In genomic region chr12:75551477-75551876, GRCh38 we compare ENCODE assay signal across 21 cellular contexts. TPM values are rescaled to one million over a fixed set of nuclear protein-coding genes. Genes with fewer than 3 reads are reported as not detected.
A peak's percentile ranks its signal among the peaks of the same experiment; 100 is the strongest.
DNase-seq lines count a peak whose midpoint lies in the region; ATAC-seq and TF ChIP-seq lines count a peak whose summit lies in the region.
"Had no signal": no experiment of that assay in that cellular context is flagged by ENCODE, and none has a peak within 500 bp of the region (broad histone marks: within the 10 kb centered on the region; RNA-seq: fewer than 3 reads in every experiment).

No MANE protein-coding gene starts in this region.

- no TSS peak for BruUV-seq in Panc1 (replicated peaks; lab: Mats Ljungman, UMichigan)

- no peak overlapping the region for H3K4me3 Mint-ChIP-seq in stimulated activated effector memory CD8-positive, alpha-beta T cell treated with anti-CD3 and anti-CD28 coated beads, Interleukin-12 subunit alpha, Interleukin-12 subunit beta, amount 100 ng/mL, for 72 hours
- H3K4me3 Mint-ChIP-seq: B cell; CD8-positive, alpha-beta T cell; GM23338; HFFc6 had no signal

- H3K4me3 ChIP-seq in cardiac muscle cell (no peak overlapping the region), heart right ventricle (no peak overlapping the region), Panc1 (ENCODE audit: low read depth in 2 of 2, low read length in 2 of 2) (no peak overlapping the region), fibroblast of villous mesenchyme (ENCODE audit: low read depth, low read length) (no peak overlapping the region)
- H3K4me3 ChIP-seq: BLaER1 treated with 17β-estradiol and CSF1 and Interleukin-3, amounts not matched to agents 10 nM and 100 nM; GM12878; GM23338 had no signal

- CTCF ChIA-PET in Panc1 (lab: Charles Lee) = no interaction called here

- H3K27ac Mint-ChIP-seq in stimulated activated effector memory CD8-positive, alpha-beta T cell treated with anti-CD3 and anti-CD28 coated beads, Interleukin-12 subunit alpha, Interleukin-12 subunit beta, amount 100 ng/mL, for 72 hours = no peak overlapping the region
- H3K27ac Mint-ChIP-seq: B cell; CD8-positive, alpha-beta T cell; GM23338; HFFc6 had no signal

- H3K27ac ChIP-seq in cardiac muscle cell = peak overlapping the region; percentile 57
- peak overlapping the region in 4 of 10 donors; percentile 67 to 81 (median 77) for H3K27ac ChIP-seq in heart right ventricle
- peak overlapping the region; percentile 89 for H3K27ac ChIP-seq in Panc1 (ENCODE audit: low read length)
- H3K27ac ChIP-seq: BLaER1 treated with 17β-estradiol and CSF1 and Interleukin-3, amounts not matched to agents 10 nM and 100 nM had no signal

- intact Hi-C loops in heart right ventricle (cut with DNase I) (loop anchor here in 4 of 10 donors (10.0 kb wide), 1 partner anchor 483 kb away; the partner anchor contains the start of gene PHLDA1 (in 4 of the 4)), Panc1 (cut with micrococcal nuclease; ENCODE audit: unreplicated experiment) (no loop called here)

- H3K9me3 ChIP-seq in cardiac muscle cell (ENCODE audit: low read depth) (no peaks in the 10 kb centered on the region), heart right ventricle (no peaks in the 10 kb centered on the region), Panc1 (ENCODE audit: control insufficient read depth, insufficient read depth, low read depth, low read length) (no peaks in the 10 kb centered on the region)
- H3K9me3 ChIP-seq: BLaER1 treated with 17β-estradiol and CSF1 and Interleukin-3, amounts not matched to agents 10 nM and 100 nM had no signal

- in situ Hi-C loops in Panc1 (cut with HindIII; ENCODE audit: low pct_unique_long_range_greater_than_20kb, low sequenced_read_pairs) = no loop called here

- H3K27me3 ChIP-seq in cardiac muscle cell (no peaks in the 10 kb centered on the region), heart right ventricle (no peaks in the 10 kb centered on the region), Panc1 (ENCODE audit: control insufficient read depth, insufficient read depth, low read length) (no peaks in the 10 kb centered on the region)
- H3K27me3 ChIP-seq: BLaER1 treated with 17β-estradiol and CSF1 and Interleukin-3, amounts not matched to agents 10 nM and 100 nM had no signal

- H3K36me3 ChIP-seq in cardiac muscle cell = no peaks in the 10 kb centered on the region
- no peaks in the 10 kb centered on the region for H3K36me3 ChIP-seq in heart right ventricle
- H3K36me3 ChIP-seq in Panc1 (ENCODE audit: control insufficient read depth, insufficient read depth, low read length) = no peaks in the 10 kb centered on the region
- H3K36me3 ChIP-seq: BLaER1 treated with 17β-estradiol and CSF1 and Interleukin-3, amounts not matched to agents 10 nM and 100 nM had no signal

- TF ChIP-seq CTCF in cardiac muscle cell (IDR thresholded peaks at IDR 0.05; ENCODE audit: low read depth, low read length) (no peak), heart right ventricle (IDR thresholded peaks at IDR 0.05) (no peak), Panc1 (IDR thresholded peaks at IDR 0.05) (no peak), fibroblast of villous mesenchyme (IDR thresholded peaks at IDR 0.05; ENCODE audit: insufficient read depth, low read depth, low read length) (no peak)

- no peaks in the 10 kb centered on the region for H3K9me3 Mint-ChIP-seq in stimulated activated effector memory CD8-positive, alpha-beta T cell treated with anti-CD3 and anti-CD28 coated beads, Interleukin-12 subunit alpha, Interleukin-12 subunit beta, amount 100 ng/mL, for 72 hours
- H3K9me3 Mint-ChIP-seq: CD8-positive, alpha-beta T cell; GM23338; HFFc6 had no signal

- ATAC-seq in heart right ventricle = no peak
- no peak for ATAC-seq in Panc1
- peak; percentile 73 for ATAC-seq in stimulated activated effector memory CD8-positive, alpha-beta T cell treated with anti-CD3 and anti-CD28 coated beads, Interleukin-12 subunit alpha, Interleukin-12 subunit beta, amount 100 ng/mL, for 72 hours
- ATAC-seq: CD8-positive, alpha-beta T cell; GM12878; GM23338; HCT116 had no signal

- peaks cover 10% of the 10 kb centered on the region for H3K4me1 Mint-ChIP-seq in stimulated activated effector memory CD8-positive, alpha-beta T cell treated with anti-CD3 and anti-CD28 coated beads, Interleukin-12 subunit alpha, Interleukin-12 subunit beta, amount 100 ng/mL, for 72 hours
- H3K4me1 Mint-ChIP-seq: B cell had no signal

- POLR2A ChIA-PET in Panc1 (lab: Charles Lee) = interaction anchor here (0.6 kb wide), 1 partner anchor 474 kb away, joined by 3 read pairs; no protein-coding TSS in a partner anchor

- DNase-seq in cardiac muscle cell (ENCODE audit: low read depth in 1 of 2, low spot score in 1 of 2) = no peak
- no peak for DNase-seq in heart right ventricle
- no peak for DNase-seq in Panc1 (ENCODE audit: low read depth, low spot score)
- peak; percentile 55 for DNase-seq in fibroblast of villous mesenchyme (ENCODE audit: low read depth)
- no peak for DNase-seq in stimulated activated effector memory CD8-positive, alpha-beta T cell treated with anti-CD3 and anti-CD28 coated beads, Interleukin-12 subunit alpha, Interleukin-12 subunit beta, amount 100 ng/mL, for 72 hours (ENCODE audit: low spot score in 2 of 2)
- no peak for DNase-seq in NCI-H1436 treated with DMSO at 0.1 percent for 48 hours (lab: John Stamatoyannopoulos, UW)
- DNase-seq in NOMO-1 treated with dmso at 0.1 percent for 144 hours (lab: John Stamatoyannopoulos, UW; ENCODE audit: unreplicated experiment) = no peak
- DNase-seq in stimulated activated CD4-positive, alpha-beta T cell treated with anti-CD3 and anti-CD28 coated beads, Interleukin-1b, Interleukin-23, amount 100 ng/mL, for 48 hours = no peak
- DNase-seq: 8988T; CD8-positive, alpha-beta T cell; DMS 273 treated with DMSO at 0.1 percent for 48 hours; DMS53; DND-41; EL; H7; HFFc6 had no signal

- H3K4me1 ChIP-seq in cardiac muscle cell (ENCODE audit: low read depth) = peaks cover 31% of the 10 kb centered on the region
- peaks cover 0 to 34% (median 25%) of the 10 kb centered on the region in 9 donors for H3K4me1 ChIP-seq in heart right ventricle
- peaks cover 33% of the 10 kb centered on the region for H3K4me1 ChIP-seq in Panc1 (ENCODE audit: control insufficient read depth, insufficient read depth, low read length)

- no peaks in the 10 kb centered on the region for H3K36me3 Mint-ChIP-seq in stimulated activated effector memory CD8-positive, alpha-beta T cell treated with anti-CD3 and anti-CD28 coated beads, Interleukin-12 subunit alpha, Interleukin-12 subunit beta, amount 100 ng/mL, for 72 hours
- H3K36me3 Mint-ChIP-seq: CD8-positive, alpha-beta T cell had no signal

RNA-seq across cellular contexts. Expression of gene KRR1, which starts 40.1 kb away (rescaled TPM):
- total RNA-seq in cardiac muscle cell = 29.9 and 30.7 TPM in 2 replicates
- polyA plus RNA-seq in cardiac muscle cell = 32.4 and 36.8 TPM in 2 replicates
- total RNA-seq in heart right ventricle = 10 to 100 TPM; 29.2 to 44.2 (median 33.1) TPM
- polyA plus RNA-seq in heart right ventricle = 10 to 100 TPM in 1 of 2 donors, 1 to 10 TPM in 1; 8.9 to 19.6 TPM
- total RNA-seq in Panc1 (2021; ENCODE audit: unreplicated experiment) = 161 TPM
- 60.4 TPM for polyA plus RNA-seq in Panc1 (2012; ENCODE audit: insufficient read length)
- 27.4 and 31.1 TPM in 2 replicates for total RNA-seq in fibroblast of villous mesenchyme
